Comparison of ENCODE assay signal across 12 cellular contexts in genomic region chr2:174259981-174260380, GRCh38. TPM values are rescaled to one million over a fixed set of nuclear protein-coding genes. Genes with fewer than 3 reads are reported as not detected.
A peak's percentile ranks its signal among the peaks of the same experiment; 100 is the strongest.
DNase-seq lines count a peak whose midpoint lies in the region; TF ChIP-seq lines count a peak whose summit lies in the region.
"Had no signal": no experiment of that assay in that cellular context is flagged by ENCODE, and none has a peak within 500 bp of the region (broad histone marks: within the 10 kb centered on the region; RNA-seq: fewer than 3 reads in every experiment).

No MANE protein-coding gene starts in this region.

- no peak overlapping the region for H3K27ac Mint-ChIP-seq in activated CD4-positive, alpha-beta T cell treated with anti-CD3 and anti-CD28 coated beads, Interleukin-2, amount 10 ng/mL, durations not matched to agents 24 days and 14 days
- H3K27ac Mint-ChIP-seq: activated CD8-positive, alpha-beta memory T cell treated with anti-CD3 and anti-CD28 coated beads, Interleukin-2, amount 10 ng/mL, durations not matched to agents 7 days and 5 days; brain had no signal

- no peaks in the 10 kb centered on the region for H3K4me1 Mint-ChIP-seq in activated CD4-positive, alpha-beta T cell treated with anti-CD3 and anti-CD28 coated beads, Interleukin-2, amount 10 ng/mL, durations not matched to agents 24 days and 14 days
- H3K4me1 Mint-ChIP-seq: activated CD8-positive, alpha-beta memory T cell treated with anti-CD3 and anti-CD28 coated beads, Interleukin-2, amount 10 ng/mL, durations not matched to agents 7 days and 5 days; brain had no signal

- intact Hi-C loops in lower leg skin (cut with DNase I; ENCODE audit: low total_unique reads): no loop called here
- intact Hi-C loops in activated CD4-positive, alpha-beta T cell treated with anti-CD3 and anti-CD28 coated beads, Interleukin-2, amount 10 ng/mL, durations not matched to agents 24 days and 14 days (cut with micrococcal nuclease): no loop called here

- H3K36me3 ChIP-seq in osteoblast (ENCODE audit: insufficient read depth, low read length): no peaks in the 10 kb centered on the region

- no peaks in the 10 kb centered on the region for H3K9me3 ChIP-seq in osteoblast (ENCODE audit: low read depth, low read length)

- H3K36me3 Mint-ChIP-seq in activated CD4-positive, alpha-beta T cell treated with anti-CD3 and anti-CD28 coated beads, Interleukin-2, amount 10 ng/mL, durations not matched to agents 24 days and 14 days (ENCODE audit: low read depth): no peaks in the 10 kb centered on the region
- H3K36me3 Mint-ChIP-seq: activated CD8-positive, alpha-beta memory T cell treated with anti-CD3 and anti-CD28 coated beads, Interleukin-2, amount 10 ng/mL, durations not matched to agents 7 days and 5 days; brain had no signal

- no peak for TF ChIP-seq CTCF in NB4 (IDR thresholded peaks at IDR 0.05; ENCODE audit: low read depth, low read length)
- TF ChIP-seq CTCF in osteoblast (IDR thresholded peaks at IDR 0.05; ENCODE audit: extremely low read depth, low read depth, low read length): no peak
- no peak for TF ChIP-seq CTCF in lower leg skin (IDR thresholded peaks at IDR 0.05)

- H3K4me2 ChIP-seq in osteoblast (ENCODE audit: insufficient read depth, low read length): no peak overlapping the region

- in situ Hi-C loops in G401 (cut with HindIII; ENCODE audit: low sequenced_read_pairs): no loop called here

- H2AFZ ChIP-seq in osteoblast (ENCODE audit: low read length): no peak overlapping the region

- peaks cover 20% of the 10 kb centered on the region for H3K27me3 Mint-ChIP-seq in activated CD4-positive, alpha-beta T cell treated with anti-CD3 and anti-CD28 coated beads, Interleukin-2, amount 10 ng/mL, durations not matched to agents 24 days and 14 days
- H3K27me3 Mint-ChIP-seq: brain had no signal

- WGBS in lower leg skin, 2 donors: 5 to 8% methylated on average over 1 of the region's 1 CpG

- DNase-seq in NCI-H2196 (lab: John Stamatoyannopoulos, UW; ENCODE audit: unreplicated experiment) (peak; percentile 33), NCI-H2196 treated with DMSO at 0.1 percent for 48 hours (lab: John Stamatoyannopoulos, UW; ENCODE audit: unreplicated experiment) (no peak), NB4 (ENCODE audit: low read depth) (peak; percentile 72), dedifferentiated amniotic fluid mesenchymal stem cell (ENCODE audit: extremely low spot score) (peak; percentile 59), osteoblast (ENCODE audit: insufficient read length, low spot score, missing footprints) (peak; percentile 17), lower leg skin (ENCODE audit: low spot score in 2 of 2) (no peak), G401 (ENCODE audit: low spot score) (no peak)
- no peak for DNase-seq in activated CD4-positive, alpha-beta T cell treated with anti-CD3 and anti-CD28 coated beads, Interleukin-2, amount 10 ng/mL, durations not matched to agents 24 days and 14 days
- DNase-seq: activated CD8-positive, alpha-beta memory T cell treated with anti-CD3 and anti-CD28 coated beads, Interleukin-2, amount 10 ng/mL, durations not matched to agents 7 days and 5 days; NCI-H510A treated with DMSO at 0.1 percent for 48 hours; stimulated activated naive CD4-positive, alpha-beta T cell had no signal

- no peaks in the 10 kb centered on the region for H3K9me3 Mint-ChIP-seq in activated CD4-positive, alpha-beta T cell treated with anti-CD3 and anti-CD28 coated beads, Interleukin-2, amount 10 ng/mL, durations not matched to agents 24 days and 14 days
- H3K9me3 Mint-ChIP-seq: brain had no signal

- peaks cover 5% of the 10 kb centered on the region for H3K4me1 ChIP-seq in osteoblast (ENCODE audit: insufficient read depth, low read length)

- TF ChIP-seq POLR2A in NB4 (IDR thresholded peaks at IDR 0.05; ENCODE audit: extremely low read depth, insufficient read length): no peak
- no peak for TF ChIP-seq POLR2A in lower leg skin (IDR thresholded peaks at IDR 0.05)

- H3K4me3 Mint-ChIP-seq in activated CD4-positive, alpha-beta T cell treated with anti-CD3 and anti-CD28 coated beads, Interleukin-2, amount 10 ng/mL, durations not matched to agents 24 days and 14 days: no peak overlapping the region
- H3K4me3 Mint-ChIP-seq: activated CD8-positive, alpha-beta memory T cell treated with anti-CD3 and anti-CD28 coated beads, Interleukin-2, amount 10 ng/mL, durations not matched to agents 7 days and 5 days; brain had no signal

- H4K20me1 ChIP-seq in osteoblast (ENCODE audit: insufficient read depth, low read length): no peaks in the 10 kb centered on the region

- H3K27me3 ChIP-seq in osteoblast (ENCODE audit: insufficient read depth, low read length): no peaks in the 10 kb centered on the region

- no peak overlapping the region for H3K27ac ChIP-seq in osteoblast (ENCODE audit: low read depth, low read length)

- no peaks in the 10 kb centered on the region for H3K79me2 ChIP-seq in osteoblast (ENCODE audit: insufficient read depth, low read length)

- no peak overlapping the region for H3K4me3 ChIP-seq in NB4 (ENCODE audit: low read depth, low read length)
- no peak overlapping the region for H3K4me3 ChIP-seq in osteoblast (ENCODE audit: insufficient read depth, low read length)
- H3K4me3 ChIP-seq in lower leg skin (ENCODE audit: low read depth, poor library complexity, severe bottlenecking): no peak overlapping the region

RNA-seq across cellular contexts. Expression of gene OLA1, which starts 11.6 kb away (rescaled TPM):
- total RNA-seq in osteoblast: 79.3 and 96.1 TPM in 2 replicates
- total RNA-seq in lower leg skin: 10 to 100 TPM; 49.6 to 73.5 (median 61.2) TPM
- 149 and 250 TPM in 2 replicates for total RNA-seq in G401 (2014; rRNA removed; shearing (Covaris generic))
- total RNA-seq in activated CD4-positive, alpha-beta T cell treated with anti-CD3 and anti-CD28 coated beads, Interleukin-2, amount 10 ng/mL, durations not matched to agents 24 days and 14 days: 164 and 167 TPM in 2 replicates

Comparison
In these comparisons a context has a peak if more than half of its experiments do, and no peak if none do; other contexts are left out.
1. DNase-seq: peak in NCI-H2196 (single experiment), NB4 (single experiment), dedifferentiated amniotic fluid mesenchymal stem cell (single experiment) and osteoblast (single experiment); none in NCI-H2196 treated with DMSO at 0.1 percent for 48 hours (single experiment), lower leg skin (0 of 2), G401 (single experiment) and activated CD4-positive, alpha-beta T cell treated with anti-CD3 and anti-CD28 coated beads, Interleukin-2, amount 10 ng/mL, durations not matched to agents 24 days and 14 days (single experiment).